In the genomic region with DNA sequence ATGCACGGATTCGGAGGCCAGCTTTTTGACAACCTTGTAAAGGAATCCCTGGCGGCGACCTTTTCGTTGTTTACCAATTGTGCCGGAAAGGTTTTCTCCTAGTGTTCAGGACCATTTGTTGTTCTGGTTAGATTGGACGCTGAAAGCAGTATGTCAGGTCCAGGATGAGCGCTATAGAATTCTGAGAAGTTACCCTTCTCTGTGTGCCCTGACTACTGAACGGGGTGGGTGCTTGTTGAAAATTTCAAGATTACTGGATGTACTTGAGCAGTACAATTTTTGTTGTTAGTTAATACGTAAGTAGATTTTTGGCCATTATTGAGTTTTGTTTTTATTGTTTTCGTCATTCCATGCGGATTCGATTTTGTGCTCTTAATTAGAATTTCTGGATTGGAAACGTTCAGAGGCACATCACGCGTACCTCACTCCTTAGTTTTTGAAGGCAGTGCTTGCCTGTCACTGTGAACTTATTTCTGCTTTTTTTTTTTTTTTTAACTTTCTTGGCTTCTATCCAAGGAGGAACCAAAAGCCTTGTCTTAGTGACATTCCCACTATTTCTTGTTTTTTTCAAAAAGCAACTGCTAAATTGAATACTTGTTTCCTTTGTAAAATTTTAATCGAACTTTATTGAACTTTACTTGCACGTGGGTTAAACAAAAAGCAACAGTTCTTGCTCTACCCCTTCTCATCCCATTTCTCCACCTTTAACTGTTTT, we compare ENCODE assay signal across 8 cellular contexts. TPM values are rescaled to one million over a fixed set of nuclear protein-coding genes. Genes with fewer than 3 reads are reported as not detected.
DNase-seq lines count a peak whose midpoint lies in the region; ATAC-seq and TF ChIP-seq lines count a peak whose summit lies in the region.

No MANE protein-coding gene starts in this region.

- no peaks in the 10 kb centered on the region for H4K20me1 ChIP-seq in fibroblast of lung (ENCODE audit: control insufficient read depth, extremely low read depth, insufficient read depth, low read length)

- H3K36me3 Mint-ChIP-seq in osteocyte (ENCODE audit: unreplicated experiment) = peaks cover 9% of the 10 kb centered on the region

- peak overlapping the region; percentile 99 for H3K27ac Mint-ChIP-seq in osteocyte (ENCODE audit: unreplicated experiment)

- peaks cover 24% of the 10 kb centered on the region for H3K36me3 ChIP-seq in SJSA1
- H3K36me3 ChIP-seq in fibroblast of lung (ENCODE audit: control insufficient read depth, insufficient read depth, low read length) = no peaks in the 10 kb centered on the region

- H3K79me2 ChIP-seq in fibroblast of lung (ENCODE audit: control insufficient read depth, insufficient read depth, low read length) = peaks cover 34% of the 10 kb centered on the region

- H3K4me1 ChIP-seq in SJSA1 (replicated peaks) (peaks cover 21% of the 10 kb centered on the region), fibroblast of lung (ENCODE audit: control insufficient read depth, extremely low read depth, insufficient read depth, low read length) (no peaks in the 10 kb centered on the region)

- peaks cover 27% of the 10 kb centered on the region for H3K4me1 Mint-ChIP-seq in osteocyte (ENCODE audit: unreplicated experiment)

- H3K27me3 Mint-ChIP-seq in osteocyte (ENCODE audit: unreplicated experiment) = peaks cover 12% of the 10 kb centered on the region

- no peaks in the 10 kb centered on the region for H3K27me3 ChIP-seq in SJSA1 (replicated peaks)
- no peaks in the 10 kb centered on the region for H3K27me3 ChIP-seq in fibroblast of lung (ENCODE audit: control insufficient read depth, insufficient read depth, low read length)

- H3K9ac ChIP-seq in fibroblast of lung (ENCODE audit: insufficient read depth, low read length) = peak overlapping the region; percentile 99

- H3K9me3 ChIP-seq in SJSA1 (replicated peaks) (no peaks in the 10 kb centered on the region), fibroblast of lung (ENCODE audit: control insufficient read depth, insufficient read depth, low read depth, low read length) (no peaks in the 10 kb centered on the region)

- H3K27ac ChIP-seq in SJSA1 = peak overlapping the region; percentile 94
- H3K27ac ChIP-seq in fibroblast of lung (ENCODE audit: insufficient read depth, low read length) = peak overlapping the region; percentile 99

- H3K4me3 ChIP-seq in GM12865 (ENCODE audit: low read depth, low read length) (peak overlapping the region; percentile 97), SJSA1 (peak overlapping the region; percentile 85), fibroblast of lung (replicated peaks in 1 of 4; ENCODE audit: control extremely low read depth in 1 of 4, insufficient read depth in 1 of 4, low read depth in 3 of 4, low read length in 4 of 4) (peak overlapping the region; percentile 55 to 99 (median 78))

- ATAC-seq in HG02588 (IDR thresholded peaks at IDR 0.05; ENCODE audit: unreplicated experiment) = peak; percentile 4
- ATAC-seq in HG03565 (IDR thresholded peaks at IDR 0.05; ENCODE audit: unreplicated experiment) = no peak

- no peak for TF ChIP-seq CTCF in GM12865 (IDR thresholded peaks at IDR 0.05; ENCODE audit: insufficient read depth, low read depth, low read length, missing control alignments)
- TF ChIP-seq CTCF in fibroblast of lung (conservative IDR thresholded peaks at IDR 0.05 in 1 of 2, IDR thresholded peaks at IDR 0.05 in 1 of 2; ENCODE audit: low read depth in 1 of 2, low read length in 2 of 2) = no peak
- no peak for TF ChIP-seq CTCF in osteocyte (IDR thresholded peaks at IDR 0.05)

- DNase-seq in GM12865 (ENCODE audit: low read depth) = no peak
- DNase-seq in SJSA1 (ENCODE audit: low read depth in 1 of 2, low spot score in 2 of 2) = no peak
- peak in 1 of 2 donors; percentile 40 for DNase-seq in fibroblast of lung (ENCODE audit: low read depth in 2 of 2)
- no peak for DNase-seq in osteocyte (ENCODE audit: extremely low spot score, unreplicated experiment)
- DNase-seq in RPMI8226 = no peak
- DNase-seq in NCI-H1436 (lab: John Stamatoyannopoulos, UW) = no peak

- H3K4me2 ChIP-seq in fibroblast of lung (ENCODE audit: extremely low read depth, insufficient read depth, low read length) = peak overlapping the region; percentile 96

- peak overlapping the region; percentile 7 for H2AFZ ChIP-seq in fibroblast of lung (ENCODE audit: low read length)

- peak overlapping the region; percentile 97 for H3K4me3 Mint-ChIP-seq in osteocyte (ENCODE audit: unreplicated experiment)

- no peaks in the 10 kb centered on the region for H3K9me3 Mint-ChIP-seq in osteocyte (ENCODE audit: unreplicated experiment)

RNA-seq across cellular contexts. Expression of gene XRN2, which starts 0.9 kb away (rescaled TPM):
- total RNA-seq in SJSA1 (2014; rRNA removed; shearing (Covaris generic)) = 103 and 111 TPM in 2 replicates
- total RNA-seq in fibroblast of lung (91.7 and 99.3 TPM in 2 replicates), osteocyte (66.7 and 67.0 TPM in 2 replicates)
- 99.6 and 103 TPM in 2 replicates for polyA plus RNA-seq in fibroblast of lung
- polyA plus RNA-seq in fibroblast of lung (2012) = 61.7 and 65.6 TPM in 2 replicates
- polyA minus RNA-seq in fibroblast of lung (ENCODE audit: low replicate concordance) = 22.2 and 29.2 TPM in 2 replicates
